ENCODE assay signal across 8 cellular contexts in genomic region chr10:11016959-11017574, GRCh38. TPM values are rescaled to one million over a fixed set of nuclear protein-coding genes. Genes with fewer than 3 reads are reported as not detected.
DNase-seq lines count a peak whose midpoint lies in the region; ATAC-seq and TF ChIP-seq lines count a peak whose summit lies in the region.

No MANE protein-coding gene starts in this region.

- H3K4me3 ChIP-seq in Caco-2 (ENCODE audit: low read depth, low read length) (peak overlapping the region; percentile 49), HAP-1 (peak overlapping the region; percentile 37), iPS-18c (ENCODE audit: insufficient read depth, low read depth, low read length) (peak overlapping the region; percentile 80), suprapubic skin (peak overlapping the region; percentile 91)

- no TSS peak for BruUV-seq in Caco-2 (replicated peaks; lab: Mats Ljungman, UMichigan)

- peak overlapping the region; percentile 96 for H3K27ac ChIP-seq in suprapubic skin

- intact Hi-C loops in Caco-2 (cut with micrococcal nuclease; ENCODE audit: unreplicated experiment) = no loop called here

- no peak for TF ChIP-seq EP300 in suprapubic skin (IDR thresholded peaks at IDR 0.05)

- no peak for ATAC-seq in activated T-cell treated with anti-CD3 and anti-CD28 coated beads, Interleukin-2, amount 50 U/mL, for 72 hours (replicated peaks in 1 of 2)
- ATAC-seq in GM19351 (IDR thresholded peaks at IDR 0.05; ENCODE audit: unreplicated experiment) = no peak

- peaks cover 8% of the 10 kb centered on the region for H3K27me3 ChIP-seq in Caco-2 (replicated peaks; ENCODE audit: control insufficient read depth, insufficient read depth, low read length)
- peaks cover 36% of the 10 kb centered on the region for H3K27me3 ChIP-seq in HAP-1 (ENCODE audit: low read depth)
- H3K27me3 ChIP-seq in suprapubic skin = peaks cover 14% of the 10 kb centered on the region

- POLR2A ChIA-PET in Caco-2 (lab: Charles Lee) = no interaction called here

- DNase-seq in Caco-2 (no peak), HAP-1 (ENCODE audit: low spot score in 2 of 2) (peak in 1 of 2 experiments; percentile 11), suprapubic skin (ENCODE audit: low spot score in 2 of 2) (no peak), GM19240 (ENCODE audit: insufficient read length, low spot score) (no peak)
- DNase-seq in activated T-cell treated with anti-CD3 and anti-CD28 coated beads, Interleukin-2, amount 50 U/mL, for 72 hours = no peak
- DNase-seq in stimulated activated CD4-positive, alpha-beta T cell treated with anti-CD3 and anti-CD28 coated beads, Interleukin-4, amount 100 ng/mL, for 4 hours = no peak

- H3K4me1 ChIP-seq in Caco-2 (no peaks in the 10 kb centered on the region), HAP-1 (peaks cover 23% of the 10 kb centered on the region), suprapubic skin (peaks cover 37% of the 10 kb centered on the region)

- in situ Hi-C loops in HAP-1 (cut with MboI; ENCODE audit: low sequenced_read_pairs) = no loop called here

- H3K9me3 Mint-ChIP-seq in Caco-2 (ENCODE audit: unreplicated experiment) = no peaks in the 10 kb centered on the region
- no peaks in the 10 kb centered on the region for H3K9me3 Mint-ChIP-seq in activated T-cell treated with anti-CD3 and anti-CD28 coated beads, Interleukin-2, amount 50 U/mL, for 72 hours

- peak overlapping the region; percentile 70 for H3K4me3 Mint-ChIP-seq in Caco-2 (ENCODE audit: unreplicated experiment)
- peak overlapping the region; percentile 72 to 78 for H3K4me3 Mint-ChIP-seq in activated T-cell treated with anti-CD3 and anti-CD28 coated beads, Interleukin-2, amount 50 U/mL, for 72 hours

- peaks cover 43% of the 10 kb centered on the region for H3K27me3 Mint-ChIP-seq in Caco-2 (ENCODE audit: insufficient read depth, unreplicated experiment)
- H3K27me3 Mint-ChIP-seq in activated T-cell treated with anti-CD3 and anti-CD28 coated beads, Interleukin-2, amount 50 U/mL, for 72 hours (ENCODE audit: low read depth) = peaks cover 86% of the 10 kb centered on the region

- no peaks in the 10 kb centered on the region for H3K36me3 ChIP-seq in Caco-2 (ENCODE audit: control insufficient read depth, insufficient read depth, low read length)
- no peaks in the 10 kb centered on the region for H3K36me3 ChIP-seq in HAP-1 (replicated peaks)
- no peaks in the 10 kb centered on the region for H3K36me3 ChIP-seq in suprapubic skin

- H3K27ac Mint-ChIP-seq in Caco-2 (ENCODE audit: unreplicated experiment) = no peak overlapping the region
- no peak overlapping the region for H3K27ac Mint-ChIP-seq in activated T-cell treated with anti-CD3 and anti-CD28 coated beads, Interleukin-2, amount 50 U/mL, for 72 hours

- H3K4me1 Mint-ChIP-seq in Caco-2 (ENCODE audit: low read depth, unreplicated experiment) = no peaks in the 10 kb centered on the region
- peaks cover 20% of the 10 kb centered on the region for H3K4me1 Mint-ChIP-seq in activated T-cell treated with anti-CD3 and anti-CD28 coated beads, Interleukin-2, amount 50 U/mL, for 72 hours (ENCODE audit: low read depth)

- no peaks in the 10 kb centered on the region for H3K36me3 Mint-ChIP-seq in Caco-2 (ENCODE audit: insufficient read depth, unreplicated experiment)
- H3K36me3 Mint-ChIP-seq in activated T-cell treated with anti-CD3 and anti-CD28 coated beads, Interleukin-2, amount 50 U/mL, for 72 hours (ENCODE audit: insufficient read depth in 2 of 2) = peaks cover 0 to 2% of the 10 kb centered on the region in 2 donors

- TF ChIP-seq CTCF in Caco-2 (IDR thresholded peaks at IDR 0.05; ENCODE audit: insufficient read depth in 1 of 2, low read depth in 1 of 2, low read length in 1 of 2, severe bottlenecking in 1 of 2, unreplicated experiment in 1 of 2) (no peak), suprapubic skin (IDR thresholded peaks at IDR 0.05) (no peak)

- WGBS in suprapubic skin = 17% methylated on average over 19 of the region's 19 CpGs

- CTCF ChIA-PET in Caco-2 (lab: Charles Lee) = no interaction called here

- no peak for TF ChIP-seq POLR2A in suprapubic skin (IDR thresholded peaks at IDR 0.05)

- H3K9me3 ChIP-seq in Caco-2 (no peaks in the 10 kb centered on the region), HAP-1 (no peaks in the 10 kb centered on the region), iPS-18c (ENCODE audit: control insufficient read depth, insufficient read depth, low read length) (no peaks in the 10 kb centered on the region), suprapubic skin (no peaks in the 10 kb centered on the region)

RNA-seq across cellular contexts. Expression of gene CELF2, which starts 0.6 kb away (rescaled TPM):
- total RNA-seq in Caco-2 (2022) (0.26 and 0.27 TPM in 2 replicates), suprapubic skin (10 to 100 TPM in 3 of 4 donors, 1 to 10 TPM in 1; 8.7 to 28.6 (median 22.9) TPM)
- 100 to 1,000 TPM; 116 to 124 TPM for total RNA-seq in activated T-cell treated with anti-CD3 and anti-CD28 coated beads, Interleukin-2, amount 50 U/mL, for 72 hours

Comparison
In these comparisons a context has a peak if more than half of its experiments do, and no peak if none do; other contexts are left out.
1. H3K4me3 ChIP-seq: peak in every context shown above with its lines; median percentile 91 in suprapubic skin; 80 in iPS-18c; 49 in Caco-2; 37 in HAP-1.